In the genomic region with DNA sequence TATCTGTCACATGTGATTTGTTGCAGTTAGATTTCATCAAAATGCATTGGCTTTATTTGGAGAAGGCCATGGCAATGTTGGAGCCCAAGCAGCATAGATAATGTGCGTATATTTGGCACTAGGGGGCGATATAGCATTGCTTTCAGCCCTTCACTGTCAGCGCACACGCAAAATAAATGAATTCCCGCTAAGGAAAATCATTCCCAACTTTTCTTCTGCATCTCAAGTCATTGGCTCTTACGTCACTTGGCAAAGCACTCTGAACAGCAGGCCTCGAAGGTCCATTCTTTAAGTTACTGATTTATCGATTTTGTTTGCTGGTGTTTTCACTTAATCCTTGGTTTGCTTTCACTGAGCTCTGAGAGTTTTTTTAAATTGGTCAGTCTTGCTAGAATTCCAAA, we compare ENCODE assay signal across 8 cellular contexts.
A peak's percentile ranks its signal among the peaks of the same experiment; 100 is the strongest.
DNase-seq lines count a peak whose midpoint lies in the region; ATAC-seq and FAIRE-seq lines count a peak whose summit lies in the region.

No MANE protein-coding gene starts in this region.

- H3K27ac ChIP-seq in ACC112 (ENCODE audit: low read depth, low read length): peak overlapping the region; percentile 51
- peak overlapping the region; percentile 95 for H3K27ac ChIP-seq in subcutaneous abdominal adipose tissue (ENCODE audit: low read depth, low read length)

- H3K36me3 ChIP-seq in ACC112 (ENCODE audit: insufficient read depth, low read length) (no peaks in the 10 kb centered on the region), subcutaneous abdominal adipose tissue (ENCODE audit: control insufficient read depth in 5 of 5, insufficient read depth in 5 of 5, low read length in 5 of 5) (no peaks in the 10 kb centered on the region)

- H2AFZ ChIP-seq in ACC112 (ENCODE audit: low read length, unreplicated experiment): peak overlapping the region; percentile 16

- H3K27me3 ChIP-seq in ACC112 (ENCODE audit: insufficient read depth, low read length) (no peaks in the 10 kb centered on the region), subcutaneous abdominal adipose tissue (ENCODE audit: control insufficient read depth in 5 of 5, insufficient read depth in 4 of 5, low read length in 5 of 5) (no peaks in the 10 kb centered on the region)

- peak; percentile 88 for FAIRE-seq in G401.6 (lab: Jason Lieb, UNC)

- no peaks in the 10 kb centered on the region for H3K79me2 ChIP-seq in ACC112 (ENCODE audit: control insufficient read depth, insufficient read depth, low read length, unreplicated experiment)

- no peaks in the 10 kb centered on the region for H3K9me3 ChIP-seq in subcutaneous abdominal adipose tissue (ENCODE audit: control insufficient read depth in 5 of 5, low read length in 5 of 5)

- H3K4me3 ChIP-seq in ACC112 (ENCODE audit: low read depth, low read length) (no peak overlapping the region), subcutaneous abdominal adipose tissue (ENCODE audit: low read depth in 1 of 5, low read length in 5 of 5) (no peak overlapping the region)

- H3K4me1 ChIP-seq in ACC112 (ENCODE audit: control insufficient read depth, insufficient read depth, low read length, unreplicated experiment): peaks cover 20% of the 10 kb centered on the region
- peaks cover 0 to 16% (median 11%) of the 10 kb centered on the region in 5 donors for H3K4me1 ChIP-seq in subcutaneous abdominal adipose tissue (ENCODE audit: control insufficient read depth in 5 of 5, insufficient read depth in 5 of 5, low read length in 5 of 5)

- H3K9ac ChIP-seq in subcutaneous abdominal adipose tissue (ENCODE audit: low read length in 5 of 5): peak overlapping the region in 1 of 5 donors; percentile 50

- ATAC-seq in GM18511 (IDR thresholded peaks at IDR 0.05; ENCODE audit: unreplicated experiment): no peak

- DNase-seq in HT-29 (ENCODE audit: low spot score) (peak; percentile 82), NCI-H82 treated with DMSO at 0.1 percent for 48 hours (lab: John Stamatoyannopoulos, UW; ENCODE audit: unreplicated experiment) (peak; percentile 67), brain pericyte (ENCODE audit: low read depth, low spot score) (peak; percentile 57), inferior parietal cortex (ENCODE audit: extremely low spot score) (peak; percentile 85)
